Comparison of ENCODE assay signal across 9 cellular contexts in genomic region chr16:3364774-3365427, GRCh38. TPM values are rescaled to one million over a fixed set of nuclear protein-coding genes. Genes with fewer than 3 reads are reported as not detected.
DNase-seq lines count a peak whose midpoint lies in the region; ATAC-seq and TF ChIP-seq lines count a peak whose summit lies in the region.
"Had no signal": no experiment of that assay in that cellular context is flagged by ENCODE, and none has a peak within 500 bp of the region (broad histone marks: within the 10 kb centered on the region; RNA-seq: fewer than 3 reads in every experiment).

No MANE protein-coding gene starts in this region.

- peak overlapping the region; percentile 71 to 95 (median 90) for H3K27ac Mint-ChIP-seq in CD4-positive, alpha-beta memory T cell
- H3K27ac Mint-ChIP-seq in GM23338, result no peak overlapping the region
- peak overlapping the region; percentile 89 for H3K27ac Mint-ChIP-seq in stimulated activated memory B cell treated with anti-CD40 and anti-IgM and Interleukin-4, amounts not matched to agents 10 μg/mL and 1 μg/mL and 100 μg/mL, for 72 hours

- H3K4me1 ChIP-seq in CD4-positive, alpha-beta memory T cell (ENCODE audit: insufficient read depth, low read length), result peaks cover 5% of the 10 kb centered on the region
- no peaks in the 10 kb centered on the region for H3K4me1 ChIP-seq in GM23338 (ENCODE audit: insufficient read depth)

- peak overlapping the region in 1 of 2 donors; percentile 46 for H3K4me3 ChIP-seq in CD4-positive, alpha-beta memory T cell (ENCODE audit: low read length in 2 of 2)
- H3K4me3 ChIP-seq in GM23338 (0 out of 2 replicates have a peak overlapping the region, but pooled peaks have one; percentile 20), epithelial cell of esophagus (ENCODE audit: low read length) (peak overlapping the region; percentile 63)

- no peak for TF ChIP-seq CTCF in GM23338 (conservative IDR thresholded peaks at IDR 0.05; ENCODE audit: low read depth in 2 of 2)
- TF ChIP-seq CTCF in epithelial cell of esophagus (IDR thresholded peaks at IDR 0.05; ENCODE audit: insufficient read depth, low read depth, low read length, missing control alignments), result no peak

- peak overlapping the region; percentile 80 for H2AFZ ChIP-seq in GM23338

- peak overlapping the region; percentile 78 to 88 (median 84) for H3K4me3 Mint-ChIP-seq in CD4-positive, alpha-beta memory T cell
- no peak overlapping the region for H3K4me3 Mint-ChIP-seq in GM23338
- H3K4me3 Mint-ChIP-seq in stimulated activated memory B cell treated with anti-CD40 and anti-IgM and Interleukin-4, amounts not matched to agents 10 μg/mL and 1 μg/mL and 100 μg/mL, for 72 hours, result peak overlapping the region; percentile 82

- peak; percentile 81 to 90 (median 88) for DNase-seq in CD4-positive, alpha-beta memory T cell
- DNase-seq in GM23338 (ENCODE audit: low spot score) (peak; percentile 56), NCI-H510A treated with DMSO at 0.1 percent for 48 hours (lab: John Stamatoyannopoulos, UW) (peak; percentile 89), epithelial cell of esophagus (ENCODE audit: low read depth) (peak; percentile 93), myocyte (ENCODE audit: low read depth) (peak; percentile 92)
- DNase-seq in activated CD8-positive, alpha-beta memory T cell treated with anti-CD3 and anti-CD28 coated beads, Interleukin-2, amount 50 U/mL, for 48 hours, result peak; percentile 88

- no peaks in the 10 kb centered on the region for H3K27me3 ChIP-seq in CD4-positive, alpha-beta memory T cell (ENCODE audit: insufficient read depth, low read length)
- no peaks in the 10 kb centered on the region for H3K27me3 ChIP-seq in GM23338 (ENCODE audit: insufficient read depth)

- H3K27ac ChIP-seq in CD4-positive, alpha-beta memory T cell (ENCODE audit: low read depth, low read length), result peak overlapping the region; percentile 59
- no peak overlapping the region for H3K27ac ChIP-seq in GM23338 (ENCODE audit: low read depth)
- H3K27ac ChIP-seq: KMS-11 had no signal

- peaks cover 11 to 19% of the 10 kb centered on the region in 2 donors for H3K27me3 Mint-ChIP-seq in CD4-positive, alpha-beta memory T cell
- peaks cover 2% of the 10 kb centered on the region for H3K27me3 Mint-ChIP-seq in GM23338 (ENCODE audit: insufficient read depth, low read depth, poor library complexity)
- peaks cover 12% of the 10 kb centered on the region for H3K27me3 Mint-ChIP-seq in stimulated activated memory B cell treated with anti-CD40 and anti-IgM and Interleukin-4, amounts not matched to agents 10 μg/mL and 1 μg/mL and 100 μg/mL, for 72 hours

- no peaks in the 10 kb centered on the region for H3K36me3 ChIP-seq in CD4-positive, alpha-beta memory T cell (ENCODE audit: insufficient read depth, low read length)
- no peaks in the 10 kb centered on the region; the same call in 1 of the 2 replicates for H3K36me3 ChIP-seq in GM23338 (ENCODE audit: insufficient read depth)

- H3K79me2 ChIP-seq in GM23338 (replicated peaks; ENCODE audit: insufficient read depth), result no peaks in the 10 kb centered on the region

- no peaks in the 10 kb centered on the region for H3K9me3 ChIP-seq in CD4-positive, alpha-beta memory T cell (ENCODE audit: control insufficient read depth in 1 of 2, low read length in 2 of 2)

- H3K9me2 ChIP-seq in GM23338 (ENCODE audit: insufficient read depth), result no peaks in the 10 kb centered on the region

- H3K36me3 Mint-ChIP-seq in CD4-positive, alpha-beta memory T cell, result peaks cover 12% of the 10 kb centered on the region in 2 donors
- H3K36me3 Mint-ChIP-seq in GM23338 (ENCODE audit: low read depth), result no peaks in the 10 kb centered on the region; the same call in 2 of the 3 replicates
- peaks cover 20% of the 10 kb centered on the region for H3K36me3 Mint-ChIP-seq in stimulated activated memory B cell treated with anti-CD40 and anti-IgM and Interleukin-4, amounts not matched to agents 10 μg/mL and 1 μg/mL and 100 μg/mL, for 72 hours

- no peaks in the 10 kb centered on the region for H4K20me1 ChIP-seq in GM23338 (replicated peaks; ENCODE audit: insufficient read depth)

- peak; percentile 73 for ATAC-seq in GM23338
- peak; percentile 98 for ATAC-seq in stimulated activated memory B cell treated with anti-CD40 and anti-IgM and Interleukin-4, amounts not matched to agents 10 μg/mL and 1 μg/mL and 100 μg/mL, for 72 hours
- no peak for ATAC-seq in GM19455 (IDR thresholded peaks at IDR 0.05; ENCODE audit: unreplicated experiment)

- H3K9me3 Mint-ChIP-seq in CD4-positive, alpha-beta memory T cell, result peaks cover 5 to 48% (median 38%) of the 10 kb centered on the region in 8 donors
- peaks cover 35% of the 10 kb centered on the region for H3K9me3 Mint-ChIP-seq in GM23338
- peaks cover 15% of the 10 kb centered on the region for H3K9me3 Mint-ChIP-seq in stimulated activated memory B cell treated with anti-CD40 and anti-IgM and Interleukin-4, amounts not matched to agents 10 μg/mL and 1 μg/mL and 100 μg/mL, for 72 hours

- H3F3A ChIP-seq in GM23338 (replicated peaks; ENCODE audit: low read depth), result no peaks in the 10 kb centered on the region

- intact Hi-C loops in CD4-positive, alpha-beta memory T cell (cut with micrococcal nuclease), result no loop called here

- POLR2A ChIA-PET in CD4-positive, alpha-beta memory T cell (lab: Charles Lee; ENCODE audit: partially characterized antibody), result interaction anchor here (0.9 to 2.0 kb wide), 7 partner anchors 36 to 135 kb away, joined by 3 to 19 read pairs (median 6); partner anchors contain the start of genes NAA60, TIGD7, ZNF174 and ZNF200

- H3K4me1 Mint-ChIP-seq in CD4-positive, alpha-beta memory T cell, result peaks cover 3 to 20% (median 7%) of the 10 kb centered on the region in 4 donors
- H3K4me1 Mint-ChIP-seq in GM23338, result no peaks in the 10 kb centered on the region
- H3K4me1 Mint-ChIP-seq in stimulated activated memory B cell treated with anti-CD40 and anti-IgM and Interleukin-4, amounts not matched to agents 10 μg/mL and 1 μg/mL and 100 μg/mL, for 72 hours, result peaks cover 7% of the 10 kb centered on the region

- H3K4me2 ChIP-seq in GM23338, result no peak overlapping the region; the same call in 1 of the 2 replicates
- H3K4me2 ChIP-seq: KMS-11 had no signal

- CTCF ChIA-PET in CD4-positive, alpha-beta memory T cell (lab: Charles Lee; ENCODE audit: partially characterized antibody), result no interaction called here

TF ChIP-seq in GM23338, 12 proteins besides CTCF, POLR2A, EP300 and RAD21 (continues in another document):
- TF ChIP-seq REST (IDR thresholded peaks at IDR 0.05; ENCODE audit: unreplicated experiment) (no peak), EZH2phosphoT487 (IDR thresholded peaks at IDR 0.05; ENCODE audit: unreplicated experiment) (no peak), JUNB (IDR thresholded peaks at IDR 0.05; ENCODE audit: unreplicated experiment) (no peak), CREB1 (CRISPR knock-in tag; IDR thresholded peaks at IDR 0.05; ENCODE audit: low read depth) (no peak)

RNA-seq across cellular contexts. Expression of gene OR2C1, which starts 9.2 kb away (rescaled TPM):
- total RNA-seq in CD4-positive, alpha-beta memory T cell, result not detected
- polyA plus RNA-seq in CD4-positive, alpha-beta memory T cell, result under 1 TPM; 0.13 to 0.54 TPM
- not detected in 2 replicates for total RNA-seq in GM23338 (2014; rRNA removed; shearing (Covaris generic))
- polyA plus RNA-seq in GM23338 (2016; fragmentation: Nextera tagmentation; extraction: Ambion mirVana), result not detected in 2 replicates
- total RNA-seq in myocyte, result 0.88 TPM in 1 of 2 replicates, not detected in the other
- 0.20 TPM for polyA plus RNA-seq in myocyte (2012)

RNA-seq across cellular contexts. Expression of gene ZSCAN32, which starts 35.9 kb away (rescaled TPM):
- total RNA-seq in CD4-positive, alpha-beta memory T cell, result 10 to 100 TPM; 26.8 to 28.8 TPM
- polyA plus RNA-seq in CD4-positive, alpha-beta memory T cell, result 10 to 100 TPM in 1 of 2 donors, 1 to 10 TPM in 1; 9.8 to 11.9 TPM
- total RNA-seq in GM23338 (2014; rRNA removed; shearing (Covaris generic)), result 16.5 and 19.2 TPM in 2 replicates
- 9.6 and 11.7 TPM in 2 replicates for polyA plus RNA-seq in GM23338 (2016; fragmentation: Nextera tagmentation; extraction: Ambion mirVana)
- total RNA-seq in myocyte, result 13.4 and 20.4 TPM in 2 replicates
- polyA plus RNA-seq in myocyte (2012), result 12.9 TPM

RNA-seq across cellular contexts. Expression of gene ZNF174, which starts 36.1 kb away (rescaled TPM):
- total RNA-seq in CD4-positive, alpha-beta memory T cell, result 10 to 100 TPM; 17.9 to 18.0 TPM
- polyA plus RNA-seq in CD4-positive, alpha-beta memory T cell, result 10 to 100 TPM in 1 of 2 donors, 1 to 10 TPM in 1; 9.5 to 19.0 TPM
- total RNA-seq in GM23338 (2014; rRNA removed; shearing (Covaris generic)), result 13.2 and 13.8 TPM in 2 replicates
- 9.0 and 10.8 TPM in 2 replicates for polyA plus RNA-seq in GM23338 (2016; fragmentation: Nextera tagmentation; extraction: Ambion mirVana)
- total RNA-seq in myocyte, result 20.7 and 22.7 TPM in 2 replicates
- 10.3 TPM for polyA plus RNA-seq in myocyte (2012)

RNA-seq across cellular contexts. Expression of gene ZNF75A, which starts 59.6 kb away (rescaled TPM):
- total RNA-seq in CD4-positive, alpha-beta memory T cell, result 10 to 100 TPM; 82.7 to 88.1 TPM
- polyA plus RNA-seq in CD4-positive, alpha-beta memory T cell, result 10 to 100 TPM; 10.8 to 24.5 TPM
- total RNA-seq in GM23338 (2014; rRNA removed; shearing (Covaris generic)), result 31.3 and 36.9 TPM in 2 replicates
- 24.3 and 29.6 TPM in 2 replicates for polyA plus RNA-seq in GM23338 (2016; fragmentation: Nextera tagmentation; extraction: Ambion mirVana)
- total RNA-seq in myocyte, result 19.5 and 22.3 TPM in 2 replicates
- 15.5 TPM for polyA plus RNA-seq in myocyte (2012)

RNA-seq across cellular contexts. Expression of gene TIGD7, which starts 59.7 kb away (rescaled TPM):
- total RNA-seq in CD4-positive, alpha-beta memory T cell, result 10 to 100 TPM; 14.2 to 19.0 TPM
- 1 to 10 TPM; 3.2 to 3.4 TPM for polyA plus RNA-seq in CD4-positive, alpha-beta memory T cell
- 8.0 and 8.5 TPM in 2 replicates for total RNA-seq in GM23338 (2014; rRNA removed; shearing (Covaris generic))
- polyA plus RNA-seq in GM23338 (2016; fragmentation: Nextera tagmentation; extraction: Ambion mirVana), result 3.9 and 4.1 TPM in 2 replicates
- total RNA-seq in myocyte, result 4.5 and 8.4 TPM in 2 replicates
- polyA plus RNA-seq in myocyte (2012), result 2.5 TPM
